Comparison of ENCODE assay signal across 11 cellular contexts in genomic region chr16:72291121-72291520, GRCh38.
A peak's percentile ranks its signal among the peaks of the same experiment; 100 is the strongest.
DNase-seq lines count a peak whose midpoint lies in the region; ATAC-seq, FAIRE-seq and TF ChIP-seq lines count a peak whose summit lies in the region.
"Had no signal": no experiment of that assay in that cellular context is flagged by ENCODE, and none has a peak within 500 bp of the region (broad histone marks: within the 10 kb centered on the region; RNA-seq: fewer than 3 reads in every experiment).

No MANE protein-coding gene starts in this region.

- H2AFZ ChIP-seq in HCT116 (ENCODE audit: low read depth, low read length, poor library complexity, severe bottlenecking), result peak overlapping the region; percentile 13
- peak overlapping the region; percentile 64 for H2AFZ ChIP-seq in astrocyte (ENCODE audit: low read depth, low read length)
- H2AFZ ChIP-seq in hepatocyte, result no peak overlapping the region

- CTCF ChIA-PET in HCT116 (lab: Charles Lee), result no interaction called here
- CTCF ChIA-PET in activated CD8-positive, alpha-beta T cell treated with anti-CD3 and anti-CD28 coated beads, Interleukin-2, amount 10 ng/mL, durations not matched to agents 7 days and 5 days (lab: Charles Lee), result no interaction called here
- CTCF ChIA-PET in CD4-positive, alpha-beta T cell (lab: Charles Lee), result no interaction called here

- H3K27me3 ChIP-seq in HCT116 (ENCODE audit: insufficient read depth, low read length) (no peaks in the 10 kb centered on the region), astrocyte (ENCODE audit: insufficient read depth, low read length) (no peaks in the 10 kb centered on the region), hepatocyte (no peaks in the 10 kb centered on the region)
- H3K27me3 ChIP-seq in CD4-positive, alpha-beta T cell (ENCODE audit: control insufficient read depth, insufficient read depth, low read length), result no peaks in the 10 kb centered on the region
- H3K27me3 ChIP-seq: adrenal gland had no signal

- 73% methylated on average over 3 of the region's 3 CpGs for WGBS in hepatocyte (ENCODE audit: low lambda C conversion rate, missing lambda C conversion rate)

- H3K79me2 ChIP-seq in HCT116 (ENCODE audit: insufficient read depth, low read length), result no peaks in the 10 kb centered on the region
- H3K79me2 ChIP-seq in astrocyte (ENCODE audit: insufficient read depth, low read length), result no peaks in the 10 kb centered on the region
- no peaks in the 10 kb centered on the region for H3K79me2 ChIP-seq in hepatocyte

- H3K36me3 ChIP-seq in HCT116 (ENCODE audit: control insufficient read depth in 1 of 2, insufficient read depth in 2 of 2, low read length in 2 of 2) (no peaks in the 10 kb centered on the region), astrocyte (ENCODE audit: insufficient read depth, low read length) (no peaks in the 10 kb centered on the region), hepatocyte (replicated peaks; ENCODE audit: insufficient read depth, low read depth) (no peaks in the 10 kb centered on the region)
- H3K36me3 ChIP-seq: adrenal gland had no signal

- intact Hi-C loops in HCT116 (cut with micrococcal nuclease), result no loop called here
- intact Hi-C loops in CD4-positive, alpha-beta T cell (cut with DNase I, micrococcal nuclease), result no loop called here
- intact Hi-C loops in head of caudate nucleus (cut with DNase I), result no loop called here

- no peaks in the 10 kb centered on the region for H3K27me3 Mint-ChIP-seq in astrocyte (ENCODE audit: low read depth, unreplicated experiment)
- H3K27me3 Mint-ChIP-seq in activated CD8-positive, alpha-beta T cell treated with anti-CD3 and anti-CD28 coated beads, Interleukin-2, amount 10 ng/mL, durations not matched to agents 7 days and 5 days (ENCODE audit: low read depth), result no peaks in the 10 kb centered on the region
- H3K27me3 Mint-ChIP-seq in CD4-positive, alpha-beta T cell, result no peaks in the 10 kb centered on the region

- H3K4me2 ChIP-seq in HCT116 (ENCODE audit: low read length), result peak overlapping the region; percentile 71
- peak overlapping the region; percentile 83 for H3K4me2 ChIP-seq in astrocyte (ENCODE audit: low read length)
- H3K4me2 ChIP-seq in hepatocyte, result peak overlapping the region; percentile 43

- H3K27ac Mint-ChIP-seq in astrocyte (ENCODE audit: unreplicated experiment), result peak overlapping the region; percentile 92
- no peak overlapping the region for H3K27ac Mint-ChIP-seq in activated CD8-positive, alpha-beta T cell treated with anti-CD3 and anti-CD28 coated beads, Interleukin-2, amount 10 ng/mL, durations not matched to agents 7 days and 5 days
- no peak overlapping the region for H3K27ac Mint-ChIP-seq in CD4-positive, alpha-beta T cell
- H3K27ac Mint-ChIP-seq: nephron; stimulated activated effector memory CD8-positive, alpha-beta T cell treated with anti-CD3 and anti-CD28 coated beads, Interleukin-12 subunit alpha, Interleukin-12 subunit beta, amount 100 ng/mL, for 72 hours had no signal

- H3K9me3 Mint-ChIP-seq in astrocyte (ENCODE audit: unreplicated experiment), result peaks cover 6% of the 10 kb centered on the region
- no peaks in the 10 kb centered on the region for H3K9me3 Mint-ChIP-seq in activated CD8-positive, alpha-beta T cell treated with anti-CD3 and anti-CD28 coated beads, Interleukin-2, amount 10 ng/mL, durations not matched to agents 7 days and 5 days (ENCODE audit: insufficient read depth)
- H3K9me3 Mint-ChIP-seq in CD4-positive, alpha-beta T cell, result no peaks in the 10 kb centered on the region
- H3K9me3 Mint-ChIP-seq: nephron; stimulated activated effector memory CD8-positive, alpha-beta T cell treated with anti-CD3 and anti-CD28 coated beads, Interleukin-12 subunit alpha, Interleukin-12 subunit beta, amount 100 ng/mL, for 72 hours had no signal

- no peaks in the 10 kb centered on the region for H3K9me2 ChIP-seq in HCT116 (ENCODE audit: insufficient read depth)
- H3K9me2 ChIP-seq in hepatocyte (replicated peaks; ENCODE audit: insufficient read depth), result no peaks in the 10 kb centered on the region

- no peak for TF ChIP-seq POLR2A in HCT116 (IDR thresholded peaks at IDR 0.05; ENCODE audit: borderline replicate concordance, extremely low read depth, insufficient read depth, insufficient read length)

- no peaks in the 10 kb centered on the region for H4K20me1 ChIP-seq in HCT116 (ENCODE audit: insufficient read depth)
- no peaks in the 10 kb centered on the region for H4K20me1 ChIP-seq in astrocyte (ENCODE audit: insufficient read depth, low read length)
- no peaks in the 10 kb centered on the region for H4K20me1 ChIP-seq in hepatocyte (ENCODE audit: insufficient read depth, poor library complexity, severe bottlenecking)

- H3K4me1 Mint-ChIP-seq in astrocyte (ENCODE audit: low read depth, unreplicated experiment), result peaks cover 28% of the 10 kb centered on the region
- H3K4me1 Mint-ChIP-seq in activated CD8-positive, alpha-beta T cell treated with anti-CD3 and anti-CD28 coated beads, Interleukin-2, amount 10 ng/mL, durations not matched to agents 7 days and 5 days (ENCODE audit: low read depth), result no peaks in the 10 kb centered on the region
- no peaks in the 10 kb centered on the region for H3K4me1 Mint-ChIP-seq in CD4-positive, alpha-beta T cell (ENCODE audit: low read depth)
- H3K4me1 Mint-ChIP-seq: nephron; stimulated activated effector memory CD8-positive, alpha-beta T cell treated with anti-CD3 and anti-CD28 coated beads, Interleukin-12 subunit alpha, Interleukin-12 subunit beta, amount 100 ng/mL, for 72 hours had no signal

- H3K9ac ChIP-seq in HCT116 (ENCODE audit: low read length) (peak overlapping the region; percentile 39), astrocyte (ENCODE audit: low read length) (peak overlapping the region; percentile 73)

- no peak for TF ChIP-seq RAD21 in HCT116 (IDR thresholded peaks at IDR 0.05; ENCODE audit: low read depth)

- H3K9me3 ChIP-seq in HCT116 (ENCODE audit: control insufficient read depth in 1 of 2, insufficient read depth in 1 of 2, low read depth in 1 of 2, low read length in 2 of 2) (no peaks in the 10 kb centered on the region), astrocyte (ENCODE audit: insufficient read depth, low read depth, low read length) (no peaks in the 10 kb centered on the region), hepatocyte (ENCODE audit: low read depth) (no peaks in the 10 kb centered on the region)
- no peaks in the 10 kb centered on the region for H3K9me3 ChIP-seq in CD4-positive, alpha-beta T cell (ENCODE audit: control insufficient read depth, low read length)
- H3K9me3 ChIP-seq: adrenal gland had no signal

- H3K4me3 ChIP-seq in HCT116 (replicated peaks in 1 of 2; ENCODE audit: low read depth in 1 of 2, low read length in 2 of 2) (peak overlapping the region in 1 of 2 experiments; percentile 35; a peak in 3 of 4 replicates), astrocyte (ENCODE audit: insufficient read depth, low read depth, low read length) (peak overlapping the region; percentile 34), hepatocyte (no peak overlapping the region)
- H3K4me3 ChIP-seq: adrenal gland had no signal

- RAD21 ChIA-PET in HCT116 (lab: Charles Lee; ENCODE audit: low non-redundant PET in 1 of 2, low total read pairs in 2 of 2, uncharacterized antibody in 2 of 2, unreplicated experiment in 2 of 2), result no interaction called here

- peak overlapping the region; percentile 4 for H3K4me3 Mint-ChIP-seq in astrocyte (ENCODE audit: unreplicated experiment)
- H3K4me3 Mint-ChIP-seq in activated CD8-positive, alpha-beta T cell treated with anti-CD3 and anti-CD28 coated beads, Interleukin-2, amount 10 ng/mL, durations not matched to agents 7 days and 5 days, result no peak overlapping the region
- H3K4me3 Mint-ChIP-seq in CD4-positive, alpha-beta T cell, result no peak overlapping the region
- H3K4me3 Mint-ChIP-seq: nephron; stimulated activated effector memory CD8-positive, alpha-beta T cell treated with anti-CD3 and anti-CD28 coated beads, Interleukin-12 subunit alpha, Interleukin-12 subunit beta, amount 100 ng/mL, for 72 hours had no signal

- H3K36me3 Mint-ChIP-seq in astrocyte (ENCODE audit: low read depth, unreplicated experiment), result no peaks in the 10 kb centered on the region
- no peaks in the 10 kb centered on the region for H3K36me3 Mint-ChIP-seq in activated CD8-positive, alpha-beta T cell treated with anti-CD3 and anti-CD28 coated beads, Interleukin-2, amount 10 ng/mL, durations not matched to agents 7 days and 5 days (ENCODE audit: low read depth)
- no peaks in the 10 kb centered on the region for H3K36me3 Mint-ChIP-seq in CD4-positive, alpha-beta T cell (ENCODE audit: low read depth)
- H3K36me3 Mint-ChIP-seq: stimulated activated effector memory CD8-positive, alpha-beta T cell treated with anti-CD3 and anti-CD28 coated beads, Interleukin-12 subunit alpha, Interleukin-12 subunit beta, amount 100 ng/mL, for 72 hours had no signal

- TF ChIP-seq CTCF in HCT116 (IDR thresholded peaks at IDR 0.05 in 2 of 3, conservative IDR thresholded peaks at IDR 0.05 in 1 of 3; ENCODE audit: borderline replicate concordance in 1 of 3, insufficient read depth in 1 of 3, low read depth in 2 of 3, low read length in 2 of 3) (no peak), astrocyte (IDR thresholded peaks at IDR 0.05; ENCODE audit: insufficient read depth, low read depth, low read length) (no peak), hepatocyte (IDR thresholded peaks at IDR 0.05; ENCODE audit: poor library complexity) (no peak)
- no peak for TF ChIP-seq CTCF in CD4-positive, alpha-beta T cell (IDR thresholded peaks at IDR 0.05)

- no peak for FAIRE-seq in astrocyte (lab: Jason Lieb, UNC)

- peak; percentile 44 for DNase-seq in HCT116 (ENCODE audit: low read depth, low spot score)
- DNase-seq in astrocyte (ENCODE audit: low read depth), result peak; percentile 69
- no peak for DNase-seq in hepatocyte (ENCODE audit: low spot score)
- DNase-seq in superior temporal gyrus (ENCODE audit: extremely low spot score), result peak; percentile 60
- no peak for DNase-seq in activated CD8-positive, alpha-beta T cell treated with anti-CD3 and anti-CD28 coated beads, Interleukin-2, amount 10 ng/mL, durations not matched to agents 7 days and 5 days
- DNase-seq in CD4-positive, alpha-beta T cell, result no peak
- DNase-seq in head of caudate nucleus, result no peak

- H3K4me1 ChIP-seq in HCT116 (ENCODE audit: control insufficient read depth in 1 of 2, insufficient read depth in 2 of 2, low read length in 2 of 2) (peaks cover 22 to 41% of the 10 kb centered on the region in 2 experiments), astrocyte (ENCODE audit: insufficient read depth, low read length) (peaks cover 12% of the 10 kb centered on the region), hepatocyte (ENCODE audit: insufficient read depth) (peaks cover 9% of the 10 kb centered on the region)

- H3K27ac ChIP-seq in HCT116 (ENCODE audit: low read depth, low read length) (peak overlapping the region; percentile 75), astrocyte (ENCODE audit: low read depth, low read length) (peak overlapping the region; percentile 93), hepatocyte (peak overlapping the region; percentile 90)
- H3K27ac ChIP-seq in CD4-positive, alpha-beta T cell (ENCODE audit: low read depth, low read length), result no peak overlapping the region

- POLR2A ChIA-PET in HCT116 (lab: Charles Lee), result interaction anchor here (1.4 kb wide), 1 partner anchor 10 kb away, joined by 3 read pairs; no protein-coding TSS in a partner anchor
- POLR2A ChIA-PET in activated CD8-positive, alpha-beta T cell treated with anti-CD3 and anti-CD28 coated beads, Interleukin-2, amount 10 ng/mL, durations not matched to agents 7 days and 5 days (lab: Charles Lee), result no interaction called here
- POLR2A ChIA-PET in CD4-positive, alpha-beta T cell (lab: Charles Lee), result interaction anchor here (0.7 kb wide), 1 partner anchor 67 kb away, joined by 3 read pairs; no protein-coding TSS in a partner anchor

- BruUV-seq in HCT116 (replicated peaks; lab: Mats Ljungman, UMichigan), result no TSS peak

- ATAC-seq in HCT116 (peak; percentile 81), GM19351 (IDR thresholded peaks at IDR 0.05; ENCODE audit: unreplicated experiment) (no peak)
- no peak for ATAC-seq in activated CD8-positive, alpha-beta T cell treated with anti-CD3 and anti-CD28 coated beads, Interleukin-2, amount 10 ng/mL, durations not matched to agents 7 days and 5 days
- ATAC-seq in CD4-positive, alpha-beta T cell (ENCODE audit: poor library complexity), result no peak
- ATAC-seq: stimulated activated effector memory CD8-positive, alpha-beta T cell treated with anti-CD3 and anti-CD28 coated beads, Interleukin-12 subunit alpha, Interleukin-12 subunit beta, amount 100 ng/mL, for 72 hours had no signal

Comparison
In these comparisons a context has a peak if more than half of its experiments do, and no peak if none do; other contexts are left out.
1. DNase-seq: peak in HCT116 (single experiment), astrocyte (single experiment) and superior temporal gyrus (single experiment); none in hepatocyte (single experiment), activated CD8-positive, alpha-beta T cell treated with anti-CD3 and anti-CD28 coated beads, Interleukin-2, amount 10 ng/mL, durations not matched to agents 7 days and 5 days (single experiment), CD4-positive, alpha-beta T cell (0 of 10) and head of caudate nucleus (0 of 42).
2. Peak in every context shown above with its lines, with median percentiles within 50 percentile points of each other: H3K4me2 ChIP-seq.